Comparison of ENCODE assay signal across 34 cellular contexts in the genomic region with DNA sequence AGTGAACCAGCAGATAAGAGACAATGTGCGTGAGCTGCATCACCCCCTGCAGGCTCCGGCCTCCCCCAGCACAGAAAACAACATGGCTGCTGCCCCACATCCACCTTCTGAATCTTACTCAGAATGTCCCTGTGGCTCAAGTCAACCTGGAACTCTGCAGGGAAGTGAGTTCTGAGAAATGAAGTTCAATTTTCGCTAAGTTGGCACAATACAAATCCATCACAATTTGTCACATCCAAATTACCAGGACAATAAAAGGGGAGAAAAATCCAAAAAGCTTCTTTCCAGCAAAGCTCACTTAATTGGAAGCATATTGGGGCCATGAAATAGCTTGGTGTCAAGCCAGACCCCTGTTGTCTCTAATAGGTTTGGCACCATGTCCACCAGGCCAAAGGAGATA. TPM values are rescaled to one million over a fixed set of nuclear protein-coding genes. Genes with fewer than 3 reads are reported as not detected.
"Had no signal": no experiment of that assay in that cellular context is flagged by ENCODE, and none has a peak within 500 bp of the region (broad histone marks: within the 10 kb centered on the region; RNA-seq: fewer than 3 reads in every experiment).

No MANE protein-coding gene starts in this region.

- DNase-seq: hypothalamus; immature natural killer cell; kidney; left colon; left lung; lower lobe of right lung; mammary epithelial cell; mesenchymal stem cell; mucosa of descending colon; naive thymus-derived CD8-positive, alpha-beta T cell; occipital lobe; ovary; small intestine; spleen; stimulated activated CD4-positive, alpha-beta T cell treated with anti-CD3 and anti-CD28 coated beads, Interleukin-4, amount 100 ng/mL, for 24 hours; stimulated activated naive CD4-positive, alpha-beta T cell; tibial artery; trophoblast cell; upper lobe of right lung had no signal

- H3K27ac Mint-ChIP-seq: immature natural killer cell; mesothelial cell of epicardium; naive thymus-derived CD8-positive, alpha-beta T cell; nephron; progenitor cell of endocrine pancreas; stimulated activated effector memory CD8-positive, alpha-beta T cell treated with anti-CD3 and anti-CD28 coated beads, Interleukin-12 subunit alpha, Interleukin-12 subunit beta, amount 100 ng/mL, for 72 hours; stimulated activated naive CD8-positive, alpha-beta T cell treated with anti-CD3 and anti-CD28 coated beads, Interleukin-15, Interleukin-2, amounts not matched to agents 100 ng/mL and 50 ng/mL, for 24 hours had no signal

- H3K4me3 ChIP-seq: left lung, lower lobe of right lung, mucosa of descending colon, ovary, right atrium auricular region, spleen, suprapubic skin, thoracic aorta, tibial artery, upper lobe of right lung had no signal

- H3K4me1 ChIP-seq: left lung, lower lobe of right lung, right atrium auricular region, spleen, suprapubic skin, tibial artery, upper lobe of right lung had no signal

- H3K27ac ChIP-seq: left lung, lower lobe of right lung, neutrophil, ovary, right atrium auricular region, spleen, suprapubic skin, thoracic aorta, tibial artery, upper lobe of right lung had no signal

- H3K36me3 Mint-ChIP-seq: immature natural killer cell; mesothelial cell of epicardium; naive thymus-derived CD8-positive, alpha-beta T cell; stimulated activated effector memory CD8-positive, alpha-beta T cell treated with anti-CD3 and anti-CD28 coated beads, Interleukin-12 subunit alpha, Interleukin-12 subunit beta, amount 100 ng/mL, for 72 hours had no signal

- H3K36me3 ChIP-seq: left lung, lower lobe of right lung, neutrophil, ovary, right atrium auricular region, spleen, suprapubic skin, thoracic aorta, tibial artery, upper lobe of right lung had no signal

- H3K4me1 Mint-ChIP-seq: immature natural killer cell; mesothelial cell of epicardium; naive thymus-derived CD8-positive, alpha-beta T cell; nephron; stimulated activated effector memory CD8-positive, alpha-beta T cell treated with anti-CD3 and anti-CD28 coated beads, Interleukin-12 subunit alpha, Interleukin-12 subunit beta, amount 100 ng/mL, for 72 hours had no signal

- H3K4me3 Mint-ChIP-seq: immature natural killer cell; mesothelial cell of epicardium; naive thymus-derived CD8-positive, alpha-beta T cell; nephron; neural crest cell; stimulated activated effector memory CD8-positive, alpha-beta T cell treated with anti-CD3 and anti-CD28 coated beads, Interleukin-12 subunit alpha, Interleukin-12 subunit beta, amount 100 ng/mL, for 72 hours; stimulated activated naive CD8-positive, alpha-beta T cell treated with anti-CD3 and anti-CD28 coated beads, Interleukin-15, Interleukin-2, amounts not matched to agents 100 ng/mL and 50 ng/mL, for 24 hours had no signal

- H3K9me3 ChIP-seq: left lung, lower lobe of right lung, neutrophil, ovary, right atrium auricular region, suprapubic skin, thoracic aorta, upper lobe of right lung had no signal

- H3K27me3 ChIP-seq: left lung, neutrophil, ovary, right atrium auricular region, spleen, suprapubic skin, tibial artery, upper lobe of right lung had no signal

- ATAC-seq: left colon; left lung; lower lobe of right lung; mucosa of descending colon; naive thymus-derived CD8-positive, alpha-beta T cell; sciatic nerve; stimulated activated effector memory CD8-positive, alpha-beta T cell treated with anti-CD3 and anti-CD28 coated beads, Interleukin-12 subunit alpha, Interleukin-12 subunit beta, amount 100 ng/mL, for 72 hours; upper lobe of right lung had no signal

RNA-seq across cellular contexts. Expression of gene CLEC19A, which starts 38.1 kb away (rescaled TPM):
- total RNA-seq: kidney; left colon; liver; lower lobe of right lung; mesothelial cell of epicardium; mucosa of descending colon; naive thymus-derived CD8-positive, alpha-beta T cell; neural crest cell; occipital lobe; ovary; progenitor cell of endocrine pancreas; pulmonary artery endothelial cell; renal cortical epithelial cell; right atrium auricular region; spleen; subcutaneous adipose tissue; suprapubic skin; thoracic aorta had no signal
- polyA plus RNA-seq: immature natural killer cell; liver; mammary epithelial cell; naive thymus-derived CD8-positive, alpha-beta T cell; ovary; small intestine; spleen had no signal
